In the genomic region with DNA sequence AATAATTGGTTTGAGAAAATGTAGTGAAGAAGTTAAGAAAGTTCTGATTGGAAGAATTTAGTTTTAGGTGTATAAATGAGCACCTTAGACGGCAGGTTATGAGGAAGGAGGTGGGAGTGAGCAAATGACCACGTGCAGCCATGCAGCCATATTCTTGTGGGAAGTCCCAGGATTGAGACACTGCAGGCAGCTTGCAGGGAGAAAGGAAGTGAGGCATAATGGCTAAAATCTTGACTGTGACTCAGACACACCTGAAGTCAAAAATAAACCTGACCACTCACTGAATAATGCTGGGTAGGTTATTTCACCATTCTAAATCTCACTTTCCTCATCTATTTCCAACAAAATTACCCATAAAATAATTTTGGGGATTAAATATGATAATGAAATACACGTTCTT, we compare ENCODE assay signal across 8 cellular contexts. TPM values are rescaled to one million over a fixed set of nuclear protein-coding genes. Genes with fewer than 3 reads are reported as not detected.
DNase-seq lines count a peak whose midpoint lies in the region; ATAC-seq and TF ChIP-seq lines count a peak whose summit lies in the region.

No MANE protein-coding gene starts in this region.

- DNase-seq in PC-3 (peak; percentile 80), lung (ENCODE audit: low spot score) (no peak), SW480 (ENCODE audit: low spot score) (no peak), mesenteric fat pad (ENCODE audit: low spot score) (no peak), coronary artery (ENCODE audit: low spot score) (no peak)
- DNase-seq in stimulated activated CD4-positive, alpha-beta T cell treated with anti-CD3 and anti-CD28 coated beads, Interleukin-4, amount 100 ng/mL, for 1 hour, result no peak

- intact Hi-C loops in PC-3 (cut with micrococcal nuclease), result no loop called here

- CTCF ChIA-PET in PC-3 (lab: Charles Lee), result no interaction called here

- H3K36me3 ChIP-seq in PC-3 (ENCODE audit: low read depth, low read length) (no peaks in the 10 kb centered on the region), lung (ENCODE audit: control insufficient read depth in 2 of 2, insufficient read depth in 2 of 2, low read length in 2 of 2) (peaks cover 0 to 2% of the 10 kb centered on the region in 2 donors)

- H3K27ac ChIP-seq in PC-3 (ENCODE audit: low read length), result peak overlapping the region; percentile 99
- H3K27ac ChIP-seq in lung (ENCODE audit: low read depth in 1 of 2, low read length in 1 of 2), result no peak overlapping the region
- H3K27ac ChIP-seq in coronary artery, result peak overlapping the region in 1 of 2 donors; percentile 36

- no peaks in the 10 kb centered on the region for H3F3A ChIP-seq in PC-3 (ENCODE audit: low read length, unreplicated experiment)

- ATAC-seq in GM18858 (IDR thresholded peaks at IDR 0.05; ENCODE audit: unreplicated experiment) (peak; percentile 63), HG02623 (IDR thresholded peaks at IDR 0.05; ENCODE audit: unreplicated experiment) (peak; percentile 57), PC-3 (peak; percentile 73), lung (ENCODE audit: insufficient read depth, low FRiP score) (peak; percentile 52)

- no peaks in the 10 kb centered on the region for H4K20me1 ChIP-seq in PC-3 (ENCODE audit: low read length)

- no peak for TF ChIP-seq CTCF in PC-3 (conservative IDR thresholded peaks at IDR 0.05; ENCODE audit: low read depth, low read length)
- TF ChIP-seq CTCF in lung (IDR thresholded peaks at IDR 0.05; ENCODE audit: control extremely low read depth, extremely low read depth), result no peak
- TF ChIP-seq CTCF in coronary artery (IDR thresholded peaks at IDR 0.05), result no peak

- H3K4me3 ChIP-seq in PC-3 (ENCODE audit: low read length) (no peak overlapping the region), lung (no peak overlapping the region), coronary artery (no peak overlapping the region)

- WGBS in lung, 2 donors, result 45 to 63% methylated on average over 3 of the region's 3 CpGs

- BruUV-seq in PC-3 (replicated peaks; lab: Mats Ljungman, UMichigan), result no TSS peak

- H3K9me3 ChIP-seq in PC-3 (ENCODE audit: low read length) (no peaks in the 10 kb centered on the region), lung (ENCODE audit: control insufficient read depth in 2 of 2, insufficient read depth in 1 of 2, low read length in 1 of 2) (no peaks in the 10 kb centered on the region)

- peak overlapping the region; percentile 77 for H3K9ac ChIP-seq in PC-3 (ENCODE audit: low read length)

- H3K4me1 ChIP-seq in PC-3 (ENCODE audit: insufficient read depth, low read length) (peaks cover 41% of the 10 kb centered on the region), lung (ENCODE audit: control insufficient read depth in 2 of 2, insufficient read depth in 2 of 2, low read length in 2 of 2) (peaks cover 8 to 12% of the 10 kb centered on the region in 2 donors)

- H2AFZ ChIP-seq in PC-3 (ENCODE audit: low read length), result peak overlapping the region; percentile 57

- no peaks in the 10 kb centered on the region for H3K9me2 ChIP-seq in PC-3 (replicated peaks; ENCODE audit: low read length)

- H3K79me2 ChIP-seq in PC-3 (ENCODE audit: low read length), result peaks cover 4% of the 10 kb centered on the region; the same call in 1 of the 2 replicates

- peak overlapping the region; percentile 72 for H3K4me2 ChIP-seq in PC-3 (ENCODE audit: low read length)

- H3K27me3 ChIP-seq in PC-3 (ENCODE audit: low read length) (no peaks in the 10 kb centered on the region), lung (ENCODE audit: control insufficient read depth, insufficient read depth) (no peaks in the 10 kb centered on the region)

- POLR2A ChIA-PET in PC-3 (lab: Charles Lee; ENCODE audit: unreplicated experiment), result interaction anchor here (0.6 kb wide), 1 partner anchor 44 kb away, joined by 3 read pairs; no protein-coding TSS in a partner anchor

RNA-seq across cellular contexts. Expression of a gene that starts 16.6 kb away (rescaled TPM):
- total RNA-seq in PC-3 (2014; rRNA removed), result 9.6 and 9.8 TPM in 2 replicates
- 10 to 100 TPM; 44.5 to 46.9 TPM for total RNA-seq in lung
- 10 to 100 TPM in 1 of 2 donors, 1 to 10 TPM in 1; 5.4 to 40.3 TPM for polyA plus RNA-seq in lung
- 116 TPM for total RNA-seq in mesenteric fat pad
